In the genomic region with DNA sequence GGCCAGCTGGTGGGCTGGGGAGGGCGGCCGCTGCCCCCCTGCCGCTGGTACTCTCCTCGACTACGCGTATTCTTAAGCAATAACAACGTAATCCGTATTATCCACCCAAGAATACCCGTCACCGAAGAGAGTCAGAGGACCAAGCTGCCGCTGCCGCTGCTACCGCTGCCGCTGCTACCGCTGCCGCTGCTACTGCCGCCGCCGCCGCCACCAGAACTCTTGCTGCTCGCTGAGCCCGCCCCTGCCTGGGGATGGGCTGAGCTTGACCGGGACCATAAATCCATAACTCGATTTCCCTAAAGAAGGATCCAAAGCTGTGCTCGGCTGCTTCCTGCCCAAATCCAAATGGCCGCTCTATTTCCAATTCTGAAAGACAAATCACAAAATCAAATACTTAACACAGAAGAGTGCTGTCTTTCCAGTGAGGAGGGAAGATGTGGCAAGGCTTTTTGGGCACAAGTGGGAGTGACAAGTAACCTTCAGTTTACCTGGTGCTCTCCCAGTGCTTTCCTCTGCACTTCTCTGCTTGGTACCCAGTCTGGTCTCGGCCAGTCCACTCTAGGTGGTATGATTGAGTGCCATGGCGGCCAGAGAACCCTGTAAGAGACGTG, we compare ENCODE assay signal across 8 cellular contexts.
DNase-seq lines count a peak whose midpoint lies in the region; ATAC-seq, FAIRE-seq and TF ChIP-seq lines count a peak whose summit lies in the region.

No MANE protein-coding gene starts in this region.

- peak overlapping the region; percentile 83 for H3K4me3 ChIP-seq in AG10803 (ENCODE audit: low read length)
- peak overlapping the region; percentile 65 for H3K4me3 ChIP-seq in left ventricle myocardium inferior
- H3K4me3 ChIP-seq in small intestine (ENCODE audit: low read depth in 1 of 2, low read length in 2 of 2): peak overlapping the region in 1 of 2 donors; percentile 47
- H3K4me3 ChIP-seq in ovary: no peak overlapping the region

- no peaks in the 10 kb centered on the region for H3K9me3 Mint-ChIP-seq in activated naive CD4-positive, alpha-beta T cell treated with anti-CD3 and anti-CD28 coated beads for 36 hours

- H3K4me1 Mint-ChIP-seq in activated naive CD4-positive, alpha-beta T cell treated with anti-CD3 and anti-CD28 coated beads for 36 hours (ENCODE audit: low read depth): peaks cover 32% of the 10 kb centered on the region

- H3K27me3 ChIP-seq in left ventricle myocardium inferior (ENCODE audit: low read depth) (peaks cover 95% of the 10 kb centered on the region), small intestine (ENCODE audit: control insufficient read depth in 2 of 2, insufficient read depth in 2 of 2, low read length in 2 of 2) (peaks cover 0 to 23% of the 10 kb centered on the region in 2 donors), ovary (no peaks in the 10 kb centered on the region)

- TF ChIP-seq CTCF in AG10803 (conservative IDR thresholded peaks at IDR 0.05; ENCODE audit: low read length) (no peak), left ventricle myocardium inferior (IDR thresholded peaks at IDR 0.05; ENCODE audit: borderline replicate concordance) (no peak), ovary (IDR thresholded peaks at IDR 0.05) (no peak)

- in situ Hi-C loops in ACHN (cut with HindIII; ENCODE audit: low pct_ligation_motif_present, low pct_unique_long_range_greater_than_20kb, low sequenced_read_pairs): no loop called here

- ATAC-seq in HG03432 (IDR thresholded peaks at IDR 0.05; ENCODE audit: unreplicated experiment): peak; percentile 45
- no peak for ATAC-seq in GM18873 (IDR thresholded peaks at IDR 0.05; ENCODE audit: low FRiP score, unreplicated experiment)

- peak; percentile 65 for DNase-seq in AG10803 (ENCODE audit: low read depth)
- no peak for DNase-seq in activated naive CD4-positive, alpha-beta T cell treated with anti-CD3 and anti-CD28 coated beads for 36 hours
- DNase-seq in left ventricle myocardium inferior: no peak
- peak; percentile 11 for DNase-seq in small intestine
- DNase-seq in ACHN: no peak
- no peak for DNase-seq in ovary

- no peak for TF ChIP-seq EP300 in ovary (IDR thresholded peaks at IDR 0.05)

- intact Hi-C loops in activated naive CD4-positive, alpha-beta T cell treated with anti-CD3 and anti-CD28 coated beads for 36 hours (cut with micrococcal nuclease): no loop called here
- intact Hi-C loops in left ventricle myocardium inferior (cut with micrococcal nuclease): no loop called here
- intact Hi-C loops in ovary (cut with DNase I): no loop called here

- H3K27ac ChIP-seq in left ventricle myocardium inferior (replicated peaks): no peak overlapping the region
- no peak overlapping the region for H3K27ac ChIP-seq in small intestine (ENCODE audit: low read depth in 1 of 2, low read length in 1 of 2)
- no peak overlapping the region for H3K27ac ChIP-seq in ovary

- H3K36me3 Mint-ChIP-seq in activated naive CD4-positive, alpha-beta T cell treated with anti-CD3 and anti-CD28 coated beads for 36 hours (ENCODE audit: low read depth): no peaks in the 10 kb centered on the region

- no peaks in the 10 kb centered on the region for H3K9me3 ChIP-seq in left ventricle myocardium inferior (replicated peaks)
- no peaks in the 10 kb centered on the region for H3K9me3 ChIP-seq in small intestine (ENCODE audit: control insufficient read depth, low read depth)
- no peaks in the 10 kb centered on the region for H3K9me3 ChIP-seq in ovary

- FAIRE-seq in small intestine (lab: Jason Lieb, UNC): no peak

- peak overlapping the region; percentile 75 for H3K4me3 Mint-ChIP-seq in activated naive CD4-positive, alpha-beta T cell treated with anti-CD3 and anti-CD28 coated beads for 36 hours

- CTCF ChIA-PET in activated naive CD4-positive, alpha-beta T cell treated with anti-CD3 and anti-CD28 coated beads for 36 hours (lab: Charles Lee): no interaction called here

- no peak overlapping the region for H3K27ac Mint-ChIP-seq in activated naive CD4-positive, alpha-beta T cell treated with anti-CD3 and anti-CD28 coated beads for 36 hours

- no peak for TF ChIP-seq POLR2A in ovary (IDR thresholded peaks at IDR 0.05)

- H3K4me1 ChIP-seq in left ventricle myocardium inferior (peaks cover 31% of the 10 kb centered on the region), small intestine (ENCODE audit: control insufficient read depth in 2 of 2, insufficient read depth in 1 of 2, low read depth in 1 of 2, low read length in 1 of 2) (peaks cover 4 to 6% of the 10 kb centered on the region in 2 donors), ovary (ENCODE audit: insufficient read depth) (peaks cover 4% of the 10 kb centered on the region)

- 4 to 6% (median 5%) methylated on average over 29 of the region's 29 CpGs for WGBS in small intestine, 3 donors
- 8% methylated on average over 29 of the region's 29 CpGs for WGBS in ovary, 3 donors

- peaks cover 55% of the 10 kb centered on the region for H3K27me3 Mint-ChIP-seq in activated naive CD4-positive, alpha-beta T cell treated with anti-CD3 and anti-CD28 coated beads for 36 hours (ENCODE audit: low read depth)

- H3K36me3 ChIP-seq in left ventricle myocardium inferior (no peaks in the 10 kb centered on the region), small intestine (ENCODE audit: control insufficient read depth in 2 of 2, insufficient read depth in 2 of 2, low read length in 2 of 2) (no peaks in the 10 kb centered on the region), ovary (no peaks in the 10 kb centered on the region)

Comparison
In these comparisons a context has a peak if more than half of its experiments do, and no peak if none do; other contexts are left out.
1. DNase-seq: peak in AG10803 (single experiment) and small intestine (single experiment); none in activated naive CD4-positive, alpha-beta T cell treated with anti-CD3 and anti-CD28 coated beads for 36 hours (single experiment), left ventricle myocardium inferior (single experiment), ACHN (single experiment) and ovary (0 of 5).